ENCODE assay signal across 8 cellular contexts in genomic region chr15:76973362-76973743, GRCh38. TPM values are rescaled to one million over a fixed set of nuclear protein-coding genes. Genes with fewer than 3 reads are reported as not detected.
DNase-seq lines count a peak whose midpoint lies in the region; ATAC-seq and TF ChIP-seq lines count a peak whose summit lies in the region.

No MANE protein-coding gene starts in this region.

- H3K27me3 ChIP-seq in heart left ventricle = no peaks in the 10 kb centered on the region

- TF ChIP-seq POLR2A in heart left ventricle (IDR thresholded peaks at IDR 0.05) = no peak

- no peaks in the 10 kb centered on the region for H3K36me3 ChIP-seq in heart left ventricle

- H3K27ac ChIP-seq in heart left ventricle = peak overlapping the region in 9 of 12 donors; percentile 3 to 83 (median 67)

- peaks cover 0 to 22% (median 14%) of the 10 kb centered on the region in 12 donors for H3K4me1 ChIP-seq in heart left ventricle

- ATAC-seq in heart left ventricle = peak; percentile 47 to 83 (median 62)
- no peak for ATAC-seq in GM21447 (IDR thresholded peaks at IDR 0.05; ENCODE audit: unreplicated experiment)
- ATAC-seq in HG02678 (IDR thresholded peaks at IDR 0.05; ENCODE audit: unreplicated experiment) = no peak

- DNase-seq in GM12865 (ENCODE audit: low read depth) (peak; percentile 75), NOMO-1 treated with DMSO at 0.1 percent for 48 hours (lab: John Stamatoyannopoulos, UW; ENCODE audit: unreplicated experiment) (peak; percentile 57), heart left ventricle (peak; percentile 50 to 73 (median 65)), DMS153 (lab: John Stamatoyannopoulos, UW) (no peak)
- peak; percentile 36 to 40 for DNase-seq in activated T-helper 1 cell treated with anti-CD3 and anti-CD28 coated beads, Interleukin-2, amount 50 U/mL, for 16 hours (ENCODE audit: low read depth in 1 of 2, low spot score in 1 of 2)
- DNase-seq in stimulated activated CD4-positive, alpha-beta T cell treated with anti-CD3 and anti-CD28 coated beads, Interleukin-15, amount 100 ng/mL, for 48 hours (ENCODE audit: low read depth in 2 of 2) = peak; percentile 45 to 62

- H3K4me3 ChIP-seq in GM12865 (ENCODE audit: low read depth, low read length) (no peak overlapping the region), heart left ventricle (peak overlapping the region in 8 of 12 donors; percentile 19 to 47 (median 40))

- H3K9me3 ChIP-seq in heart left ventricle = peaks cover 0 to under 1% (median 0%) of the 10 kb centered on the region in 12 donors

- 21 to 41% (median 31%) methylated on average over 4 of the region's 4 CpGs for WGBS in heart left ventricle, 4 donors

- TF ChIP-seq CTCF in GM12865 (IDR thresholded peaks at IDR 0.05; ENCODE audit: insufficient read depth, low read depth, low read length, missing control alignments) (peak; percentile 79), heart left ventricle (IDR thresholded peaks at IDR 0.05) (peak; percentile 30 to 67 (median 57))

- intact Hi-C loops in heart left ventricle (cut with DNase I) = loop anchor here in 2 of 10 donors (5.0 kb wide), 1 partner anchor 49 kb away; no protein-coding TSS in a partner anchor

RNA-seq across cellular contexts. Expression of gene PSTPIP1, which starts 21.6 kb away (rescaled TPM):
- 10 to 100 TPM in 2 of 9 donors, 1 to 10 TPM in 7; 1.3 to 17.2 (median 2.9) TPM for total RNA-seq in heart left ventricle
- 1 to 10 TPM; 2.9 to 3.2 TPM for polyA plus RNA-seq in heart left ventricle

RNA-seq across cellular contexts. Expression of gene RCN2, which starts 41.8 kb away (rescaled TPM):
- 10 to 100 TPM; 22.2 to 32.9 (median 28.7) TPM for total RNA-seq in heart left ventricle
- 10 to 100 TPM; 17.3 to 38.6 TPM for polyA plus RNA-seq in heart left ventricle

Comparison
In these comparisons a context has a peak if more than half of its experiments do, and no peak if none do; other contexts are left out.
1. ATAC-seq: peak in heart left ventricle (4 of 4); none in GM21447 (single experiment) and HG02678 (single experiment).